Comparison of ENCODE assay signal across 26 cellular contexts in the genomic region with DNA sequence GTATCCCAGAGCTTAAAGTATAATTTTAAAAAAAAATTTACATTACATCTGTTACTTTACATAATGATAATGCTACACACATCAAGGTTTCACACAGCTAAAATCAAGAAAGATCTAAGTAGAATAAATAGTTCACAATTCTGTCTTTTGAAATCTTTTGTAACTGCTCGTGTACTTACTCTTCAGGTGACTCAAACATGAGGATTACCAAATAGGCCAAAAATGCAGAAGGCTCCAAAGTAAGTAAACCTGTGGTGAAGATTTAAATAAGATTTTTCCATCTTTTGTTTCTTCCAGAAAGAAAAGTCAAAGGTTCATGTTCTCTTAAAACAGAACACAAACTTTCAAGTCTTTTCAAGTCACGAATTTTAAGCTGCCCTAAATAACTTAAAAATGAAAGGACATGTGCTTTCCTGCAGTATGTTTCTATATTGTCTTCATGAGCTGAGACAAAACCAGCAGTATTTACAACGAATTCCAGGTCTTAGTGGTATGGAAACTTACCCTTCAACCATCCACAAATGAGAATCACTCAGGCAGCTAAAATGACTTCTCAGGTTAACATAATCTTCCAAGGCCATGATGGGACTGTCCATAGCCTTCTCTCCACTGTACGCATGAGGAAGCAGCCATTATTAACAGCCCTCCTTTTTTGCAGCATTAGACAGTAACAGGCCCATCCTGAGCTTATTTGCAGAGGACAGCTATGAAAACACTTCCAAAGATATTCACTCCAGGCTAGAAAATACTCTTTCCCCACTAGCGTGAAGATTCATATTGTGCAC.
"Had no signal": no experiment of that assay in that cellular context is flagged by ENCODE, and none has a peak within 500 bp of the region (broad histone marks: within the 10 kb centered on the region; RNA-seq: fewer than 3 reads in every experiment).

No MANE protein-coding gene starts in this region.

- ATAC-seq: heart right ventricle; left lobe of liver; naive thymus-derived CD8-positive, alpha-beta T cell; pancreas had no signal

- H3K27me3 ChIP-seq: colonic mucosa, esophagus squamous epithelium, heart right ventricle, neutrophil, pancreas, testis, tibial artery had no signal

- H3K4me3 ChIP-seq: colonic mucosa, esophagus squamous epithelium, heart right ventricle, lung, pancreas, skin epidermis, testis, tibial artery had no signal

- H3K27ac ChIP-seq: colonic mucosa, esophagus squamous epithelium, heart right ventricle, neutrophil, pancreas, skin epidermis, testis, tibial artery had no signal

- FAIRE-seq: islet of Langerhans, pancreas had no signal

- H3K9me3 ChIP-seq: colonic mucosa, esophagus squamous epithelium, heart right ventricle, neutrophil, pancreas, testis, tibial artery had no signal

- H3K36me3 ChIP-seq: colonic mucosa, esophagus squamous epithelium, heart right ventricle, neutrophil, pancreas, tibial artery had no signal

- DNase-seq: colonic mucosa; effector CD8-positive, alpha-beta T cell; endodermal cell; erythroblast; esophagus squamous epithelium; foreskin melanocyte; glutamatergic neuron; heart right ventricle; hippocampal formation; kidney glomerular epithelial cell; mesendoderm; naive thymus-derived CD8-positive, alpha-beta T cell; pancreas; retina; stimulated activated CD4-positive, alpha-beta T cell treated with anti-CD3 and anti-CD28 coated beads, Interleukin-15, amount 100 ng/mL, for 24 hours; stimulated activated CD4-positive, alpha-beta T cell treated with anti-CD3 and anti-CD28 coated beads, Interleukin-4, amount 100 ng/mL, for 1 hour; stimulated activated CD8-positive, alpha-beta memory T cell treated with anti-CD3 and anti-CD28 coated beads, Interleukin-4, amount 100 ng/mL, for 48 hours; stimulated activated naive CD4-positive, alpha-beta T cell treated with Interleukin-2 at 50 U/mL for 16 hours; substantia nigra; testis; tibial artery had no signal

- H3K4me1 ChIP-seq: colonic mucosa, esophagus squamous epithelium, heart right ventricle, pancreas, testis, tibial artery had no signal
